In genomic region chr18:12886498-12887126, GRCh38 we compare ENCODE assay signal across 8 cellular contexts. TPM values are rescaled to one million over a fixed set of nuclear protein-coding genes. Genes with fewer than 3 reads are reported as not detected.
DNase-seq lines count a peak whose midpoint lies in the region; ATAC-seq and TF ChIP-seq lines count a peak whose summit lies in the region.

No MANE protein-coding gene starts in this region.

- peaks cover 14% of the 10 kb centered on the region for H3K27me3 Mint-ChIP-seq in glutamatergic neuron (ENCODE audit: unreplicated experiment)

- peaks cover 12% of the 10 kb centered on the region for H3K4me1 Mint-ChIP-seq in glutamatergic neuron (ENCODE audit: low read depth, unreplicated experiment)

- peaks cover 31% of the 10 kb centered on the region for H3F3A ChIP-seq in PC-9 (ENCODE audit: insufficient read depth, low read depth)

- H3K36me3 ChIP-seq in PC-9 (ENCODE audit: low read depth) = no peaks in the 10 kb centered on the region

- BruUV-seq in PC-9 (replicated peaks; lab: Mats Ljungman, UMichigan) = no TSS peak

- TF ChIP-seq CTCF in C4-2B (conservative IDR thresholded peaks at IDR 0.05) = peak; percentile 84
- peak; percentile 47 for TF ChIP-seq CTCF in GM12875 (IDR thresholded peaks at IDR 0.05; ENCODE audit: borderline replicate concordance, insufficient read depth, low read depth, low read length)
- TF ChIP-seq CTCF in PC-9 (conservative IDR thresholded peaks at IDR 0.05) = peak; percentile 64
- peak; percentile 39 for TF ChIP-seq CTCF in glutamatergic neuron (IDR thresholded peaks at IDR 0.05; ENCODE audit: partially characterized antibody, unreplicated experiment)

- H3K9me3 ChIP-seq in PC-9 (ENCODE audit: insufficient read depth, low read depth) = no peaks in the 10 kb centered on the region

- ATAC-seq in HG03565 (IDR thresholded peaks at IDR 0.05; ENCODE audit: unreplicated experiment) = no peak
- no peak for ATAC-seq in HG03139 (IDR thresholded peaks at IDR 0.05; ENCODE audit: unreplicated experiment)

- H3K9me3 Mint-ChIP-seq in glutamatergic neuron (ENCODE audit: unreplicated experiment) = peaks cover 12% of the 10 kb centered on the region

- no peaks in the 10 kb centered on the region for H3K36me3 Mint-ChIP-seq in glutamatergic neuron (ENCODE audit: unreplicated experiment)

- H4K20me1 ChIP-seq in PC-9 (ENCODE audit: insufficient read depth) = peaks cover 2% of the 10 kb centered on the region; the same call in 1 of the 2 replicates

- H3K27me3 ChIP-seq in PC-9 (ENCODE audit: insufficient read depth, low read depth) = no peaks in the 10 kb centered on the region

- no peak for DNase-seq in PC-9
- no peak for DNase-seq in glutamatergic neuron
- DNase-seq in NCI-H2171 (lab: John Stamatoyannopoulos, UW) = no peak
- no peak for DNase-seq in activated CD4-positive, CD25-positive, alpha-beta regulatory T cell (lab: John Stamatoyannopoulos, UW)

- CTCF ChIA-PET in PC-9 (lab: Charles Lee) = interaction anchor here (0.6 kb wide), 1 partner anchor 493 kb away, joined by 10 read pairs; no protein-coding TSS in a partner anchor

- H3K4me1 ChIP-seq in PC-9 (replicated peaks; ENCODE audit: insufficient read depth) = peaks cover 36% of the 10 kb centered on the region

- H3K4me2 ChIP-seq in PC-9 = no peak overlapping the region; the same call in 1 of the 2 replicates

- intact Hi-C loops in PC-9 (cut with micrococcal nuclease; ENCODE audit: unreplicated experiment) = no loop called here

- no peaks in the 10 kb centered on the region for H3K9me2 ChIP-seq in PC-9 (ENCODE audit: insufficient read depth)

- H3K4me3 Mint-ChIP-seq in glutamatergic neuron (ENCODE audit: unreplicated experiment) = no peak overlapping the region

- no peak overlapping the region for H3K4me3 ChIP-seq in GM12875 (ENCODE audit: low read depth, low read length)
- no peak overlapping the region for H3K4me3 ChIP-seq in PC-9

- no peak overlapping the region for H3K27ac Mint-ChIP-seq in glutamatergic neuron (ENCODE audit: unreplicated experiment)

- peaks cover 48% of the 10 kb centered on the region for H3K79me2 ChIP-seq in PC-9 (ENCODE audit: low read depth)

- no peak overlapping the region for H2AFZ ChIP-seq in PC-9

- POLR2A ChIA-PET in PC-9 (lab: Charles Lee; ENCODE audit: unreplicated experiment) = no interaction called here

- H3K27ac ChIP-seq in C4-2B (no peak overlapping the region), PC-9 (no peak overlapping the region)

RNA-seq across cellular contexts. Expression of gene PTPN2, which starts 2.6 kb away (rescaled TPM):
- total RNA-seq in PC-9 (2021) (77.2 and 78.1 TPM in 2 replicates), glutamatergic neuron (ENCODE audit: unreplicated experiment) (33.3 TPM)
